ENCODE assay signal across 9 cellular contexts in genomic region chr6:34810936-34811632, GRCh38. TPM values are rescaled to one million over a fixed set of nuclear protein-coding genes. Genes with fewer than 3 reads are reported as not detected.
DNase-seq lines count a peak whose midpoint lies in the region; ATAC-seq and TF ChIP-seq lines count a peak whose summit lies in the region.
"Had no signal": no experiment of that assay in that cellular context is flagged by ENCODE, and none has a peak within 500 bp of the region (broad histone marks: within the 10 kb centered on the region; RNA-seq: fewer than 3 reads in every experiment).

No MANE protein-coding gene starts in this region.

- CTCF ChIA-PET in mammary epithelial cell (lab: Charles Lee; ENCODE audit: low non-redundant PET): no interaction called here

- DNase-seq in DMS53 (lab: John Stamatoyannopoulos, UW): peak; percentile 69
- peak; percentile 64 for DNase-seq in mammary epithelial cell
- no peak for DNase-seq in vagina (ENCODE audit: extremely low spot score in 2 of 2)
- no peak for DNase-seq in cerebellar cortex (ENCODE audit: low spot score)
- no peak for DNase-seq in NCI-H2081 (lab: John Stamatoyannopoulos, UW)
- DNase-seq in AML-193 (lab: John Stamatoyannopoulos, UW): no peak

- no peak overlapping the region for H3K9ac ChIP-seq in mammary epithelial cell (ENCODE audit: insufficient read depth, low read length)

- no peak overlapping the region for H3K27ac ChIP-seq in mammary epithelial cell (ENCODE audit: insufficient read depth, low read depth, low read length)
- no peak overlapping the region for H3K27ac ChIP-seq in vagina
- H3K27ac ChIP-seq: SK-N-MC had no signal

- no peak for TF ChIP-seq CTCF in mammary epithelial cell (conservative IDR thresholded peaks at IDR 0.05 in 1 of 2, IDR thresholded peaks at IDR 0.05 in 1 of 2; ENCODE audit: extremely low read depth in 1 of 2, insufficient read depth in 1 of 2, low read depth in 1 of 2, low read length in 2 of 2)
- no peak for TF ChIP-seq CTCF in vagina (IDR thresholded peaks at IDR 0.05)

- no TSS peak for BruUV-seq in mammary epithelial cell (replicated peaks; lab: Mats Ljungman, UMichigan)

- in situ Hi-C loops in mammary epithelial cell (cut with MboI; ENCODE audit: low sequenced_read_pairs in 2 of 2): no loop called here

- TF ChIP-seq POLR2A in vagina (IDR thresholded peaks at IDR 0.05): no peak

- H3K4me1 ChIP-seq in mammary epithelial cell (ENCODE audit: insufficient read depth, low read length) (peaks cover 19% of the 10 kb centered on the region), vagina (no peaks in the 10 kb centered on the region)

- no peak overlapping the region for H3K4me2 ChIP-seq in mammary epithelial cell (ENCODE audit: insufficient read depth, low read depth, low read length)

- H3K4me3 ChIP-seq in mammary epithelial cell (replicated peaks in 1 of 3; ENCODE audit: insufficient read depth in 1 of 3, low read depth in 2 of 3, low read length in 3 of 3) (no peak overlapping the region), vagina (no peak overlapping the region)
- H3K4me3 ChIP-seq: SK-N-MC had no signal

- no peaks in the 10 kb centered on the region for H4K20me1 ChIP-seq in mammary epithelial cell (ENCODE audit: insufficient read depth, low read length)

- H3K79me2 ChIP-seq in mammary epithelial cell (ENCODE audit: insufficient read depth, low read length): peaks cover 2% of the 10 kb centered on the region

- peak; percentile 71 for ATAC-seq in GM19397 (IDR thresholded peaks at IDR 0.05; ENCODE audit: unreplicated experiment)
- ATAC-seq in HG03108 (IDR thresholded peaks at IDR 0.05; ENCODE audit: unreplicated experiment): peak; percentile 89

- WGBS in mammary epithelial cell (ENCODE audit: low coverage, missing lambda C conversion rate): 53% methylated on average over 5 of the region's 5 CpGs

- H3K36me3 ChIP-seq in mammary epithelial cell (ENCODE audit: insufficient read depth, low read length) (no peaks in the 10 kb centered on the region), vagina (no peaks in the 10 kb centered on the region)

- dilution Hi-C loops in mammary epithelial cell (cut with HindIII; ENCODE audit: low sequenced_read_pairs): no loop called here

- intact Hi-C loops in mammary epithelial cell (cut with micrococcal nuclease) (no loop called here), vagina (cut with DNase I) (no loop called here)

- no peak overlapping the region for H2AFZ ChIP-seq in mammary epithelial cell (ENCODE audit: low read depth, low read length)

- no peaks in the 10 kb centered on the region for H3K27me3 ChIP-seq in mammary epithelial cell (ENCODE audit: insufficient read depth, low read length)
- no peaks in the 10 kb centered on the region for H3K27me3 ChIP-seq in vagina

- H3K9me3 ChIP-seq in mammary epithelial cell (replicated peaks; ENCODE audit: insufficient read depth, low read length): no peaks in the 10 kb centered on the region
- no peaks in the 10 kb centered on the region for H3K9me3 ChIP-seq in vagina

RNA-seq across cellular contexts. Expression of gene BLTP3A, which starts 19.2 kb away (rescaled TPM):
- 10 to 100 TPM in 1 of 2 donors, 1 to 10 TPM in 1; 9.6 to 19.2 TPM for total RNA-seq in mammary epithelial cell
- 4.9 TPM for polyA plus RNA-seq in mammary epithelial cell
- 15.8 TPM for polyA minus RNA-seq in mammary epithelial cell
- 10.1 TPM for total RNA-seq in vagina

RNA-seq across cellular contexts. Expression of gene SNRPC, which starts 53.8 kb away (rescaled TPM):
- 100 to 1,000 TPM in 1 of 2 donors, 10 to 100 TPM in 1; 37.8 to 100 TPM for total RNA-seq in mammary epithelial cell
- 194 TPM for polyA plus RNA-seq in mammary epithelial cell
- 64.2 TPM for polyA minus RNA-seq in mammary epithelial cell
- total RNA-seq in vagina: 77.3 TPM

Comparison
In these comparisons a context has a peak if more than half of its experiments do, and no peak if none do; other contexts are left out.
1. DNase-seq: peak in DMS53 (single experiment) and mammary epithelial cell (single experiment); none in vagina (0 of 2), cerebellar cortex (single experiment), NCI-H2081 (0 of 2) and AML-193 (0 of 2).